In genomic region chr12:9389796-9390195, GRCh38 we compare ENCODE assay signal across 36 cellular contexts.
"Had no signal": no experiment of that assay in that cellular context is flagged by ENCODE, and none has a peak within 500 bp of the region (broad histone marks: within the 10 kb centered on the region; RNA-seq: fewer than 3 reads in every experiment).

No MANE protein-coding gene starts in this region.

- H3K27ac ChIP-seq: breast epithelium, cardiac muscle cell, coronary artery, dorsolateral prefrontal cortex, epithelial cell of prostate, esophagus squamous epithelium, gastroesophageal sphincter, heart right ventricle had no signal

- H3K4me3 ChIP-seq: breast epithelium, cardiac muscle cell, coronary artery, dorsolateral prefrontal cortex, esophagus squamous epithelium, gastroesophageal sphincter, heart right ventricle had no signal

- H3K27me3 ChIP-seq: breast epithelium, cardiac muscle cell, dorsolateral prefrontal cortex, esophagus squamous epithelium, gastroesophageal sphincter, heart right ventricle had no signal

- H3K36me3 ChIP-seq: breast epithelium, cardiac muscle cell, esophagus squamous epithelium, gastroesophageal sphincter, heart right ventricle had no signal

- H3K36me3 Mint-ChIP-seq: activated CD4-positive, alpha-beta memory T cell treated with anti-CD3 and anti-CD28 coated beads for 36 hours; activated naive CD8-positive, alpha-beta T cell; brain had no signal

- H3K9me3 Mint-ChIP-seq: activated CD4-positive, alpha-beta memory T cell treated with anti-CD3 and anti-CD28 coated beads for 36 hours; activated CD4-positive, alpha-beta T cell treated with anti-CD3 and anti-CD28 coated beads, Interleukin-2, amount 10 ng/mL, durations not matched to agents 24 days and 14 days; activated T-cell treated with anti-CD3 and anti-CD28 coated beads, Interleukin-2, amount 50 U/mL, for 24 hours; activated T-helper 17 cell treated with anti-CD3 and anti-CD28 coated beads, Interleukin-2, amount 50 U/mL, for 72 hours; brain; dendritic cell treated with granulocyte-macrophage colony-stimulating factor and Interleukin-4, amounts not matched to agents 40 ng/mL and 50 ng/mL, for 4 days; effector memory CD8-positive, alpha-beta T cell; T-helper 2 cell treated with Interferon-gamma antibody and Interleukin-4, amounts not matched to agents 5 μg/mL and 100 μg/mL, for 36 hours had no signal

- H3K4me3 Mint-ChIP-seq: activated CD4-positive, alpha-beta memory T cell treated with anti-CD3 and anti-CD28 coated beads for 36 hours; activated CD4-positive, alpha-beta T cell treated with anti-CD3 and anti-CD28 coated beads for 36 hours; activated CD4-positive, alpha-beta T cell treated with anti-CD3 and anti-CD28 coated beads, Interleukin-2, amount 10 ng/mL, durations not matched to agents 24 days and 14 days; activated CD8-positive, alpha-beta memory T cell treated with anti-CD3 and anti-CD28 coated beads, Interleukin-2, amount 10 ng/mL, durations not matched to agents 7 days and 5 days; activated CD8-positive, alpha-beta T cell treated with anti-CD3 and anti-CD28 coated beads, Interleukin-2, amount 10 ng/mL, durations not matched to agents 7 days and 5 days; activated naive CD8-positive, alpha-beta T cell; activated T-cell treated with anti-CD3 and anti-CD28 coated beads, Interleukin-2, amount 50 U/mL, for 24 hours; activated T-helper 17 cell treated with anti-CD3 and anti-CD28 coated beads, Interleukin-2, amount 50 U/mL, for 72 hours; brain; dendritic cell treated with granulocyte-macrophage colony-stimulating factor and Interleukin-4, amounts not matched to agents 40 ng/mL and 50 ng/mL, for 4 days; effector memory CD8-positive, alpha-beta T cell; T-helper 17 cell; T-helper 2 cell treated with Interferon-gamma antibody and Interleukin-4, amounts not matched to agents 5 μg/mL and 100 μg/mL, for 36 hours had no signal

- H3K4me1 ChIP-seq: breast epithelium, esophagus squamous epithelium, gastroesophageal sphincter had no signal

- DNase-seq: activated CD4-positive, alpha-beta memory T cell treated with anti-CD3 and anti-CD28 coated beads for 36 hours; activated CD4-positive, alpha-beta T cell treated with anti-CD3 and anti-CD28 coated beads for 36 hours; activated CD4-positive, alpha-beta T cell treated with anti-CD3 and anti-CD28 coated beads, Interleukin-2, amount 10 ng/mL, durations not matched to agents 24 days and 14 days; activated CD4-positive, CD25-positive, alpha-beta regulatory T cell; activated CD4-positive, CD25-positive, alpha-beta regulatory T cell treated with anti-CD3 and anti-CD28 coated beads, Interleukin-2, amount 50 U/mL, for 72 hours; activated CD8-positive, alpha-beta memory T cell treated with anti-CD3 and anti-CD28 coated beads, Interleukin-2, amount 10 ng/mL, durations not matched to agents 7 days and 5 days; activated CD8-positive, alpha-beta memory T cell treated with anti-CD3 and anti-CD28 coated beads, Interleukin-2, amount 50 U/mL, for 48 hours; activated CD8-positive, alpha-beta T cell treated with anti-CD3 and anti-CD28 coated beads, Interleukin-2, amount 10 ng/mL, durations not matched to agents 7 days and 5 days; activated effector memory CD4-positive, alpha-beta T cell treated with Interleukin-2 at 50 U/mL for 16 hours; activated gamma-delta T cell treated with Interleukin-2 at 50 U/mL for 16 hours; activated naive CD4-positive, alpha-beta T cell treated with anti-CD3 and anti-CD28 coated beads, Interleukin-2, amount 50 U/mL, for 16 hours; activated naive CD4-positive, alpha-beta T cell treated with Interleukin-2 at 50 U/mL for 16 hours; activated T-cell treated with anti-CD3 and anti-CD28 coated beads for 4 hours; activated T-cell treated with anti-CD3 and anti-CD28 coated beads, Interleukin-2, amount 50 U/mL, for 24 hours; amniotic stem cell; anterior cingulate cortex; central memory CD4-positive, alpha-beta T cell; cerebellar nuclear complex; dorsolateral prefrontal cortex; effector memory CD8-positive, alpha-beta T cell; esophagus squamous epithelium; foreskin melanocyte; heart right ventricle; T-helper 1 cell; T-helper 17 cell; T1000 had no signal

- H3K27ac Mint-ChIP-seq: activated CD4-positive, alpha-beta memory T cell treated with anti-CD3 and anti-CD28 coated beads for 36 hours; activated CD4-positive, alpha-beta T cell treated with anti-CD3 and anti-CD28 coated beads for 36 hours; activated CD4-positive, alpha-beta T cell treated with anti-CD3 and anti-CD28 coated beads, Interleukin-2, amount 10 ng/mL, durations not matched to agents 24 days and 14 days; activated CD8-positive, alpha-beta memory T cell treated with anti-CD3 and anti-CD28 coated beads, Interleukin-2, amount 10 ng/mL, durations not matched to agents 7 days and 5 days; activated CD8-positive, alpha-beta T cell treated with anti-CD3 and anti-CD28 coated beads, Interleukin-2, amount 10 ng/mL, durations not matched to agents 7 days and 5 days; activated naive CD8-positive, alpha-beta T cell; activated T-cell treated with anti-CD3 and anti-CD28 coated beads, Interleukin-2, amount 50 U/mL, for 24 hours; brain; dendritic cell treated with granulocyte-macrophage colony-stimulating factor and Interleukin-4, amounts not matched to agents 40 ng/mL and 50 ng/mL, for 4 days; effector memory CD8-positive, alpha-beta T cell; T-helper 17 cell; T-helper 2 cell treated with Interferon-gamma antibody and Interleukin-4, amounts not matched to agents 5 μg/mL and 100 μg/mL, for 36 hours had no signal

- H3K27me3 Mint-ChIP-seq: activated CD4-positive, alpha-beta memory T cell treated with anti-CD3 and anti-CD28 coated beads for 36 hours; activated CD4-positive, alpha-beta T cell treated with anti-CD3 and anti-CD28 coated beads for 36 hours; activated CD8-positive, alpha-beta memory T cell treated with anti-CD3 and anti-CD28 coated beads, Interleukin-2, amount 10 ng/mL, durations not matched to agents 7 days and 5 days; activated naive CD8-positive, alpha-beta T cell; activated T-cell treated with anti-CD3 and anti-CD28 coated beads, Interleukin-2, amount 50 U/mL, for 24 hours; activated T-helper 17 cell treated with anti-CD3 and anti-CD28 coated beads, Interleukin-2, amount 50 U/mL, for 72 hours; effector memory CD8-positive, alpha-beta T cell had no signal

- H3K9me3 ChIP-seq: breast epithelium, esophagus squamous epithelium, gastroesophageal sphincter, heart right ventricle had no signal
